2 cellular contexts compared by ENCODE assay signal in genomic region chr2:24986397-24986796, GRCh38.
TF ChIP-seq lines count a peak whose summit lies in the region.

No MANE protein-coding gene starts in this region.

TF ChIP-seq in IMR-90, 13 proteins besides CTCF, POLR2A, EP300 and RAD21:
- TF ChIP-seq CEBPB (IDR thresholded peaks at IDR 0.05; ENCODE audit: low read depth, low read length) (no peak), BHLHE40 (IDR thresholded peaks at IDR 0.05; ENCODE audit: low read depth, low read length) (no peak), RFX5 (IDR thresholded peaks at IDR 0.05; ENCODE audit: low read depth, low read length) (no peak), CHD1 (IDR thresholded peaks at IDR 0.05; ENCODE audit: low read depth, low read length) (no peak), USF2 (IDR thresholded peaks at IDR 0.05; ENCODE audit: low read depth, low read length) (no peak)

TF ChIP-seq in K562, 482 proteins besides CTCF, POLR2A, EP300 and RAD21:
- TF ChIP-seq HLTF (IDR thresholded peaks at IDR 0.05) = no peak
- TF ChIP-seq ILF3 (IDR thresholded peaks at IDR 0.05; ENCODE audit: borderline replicate concordance) = no peak
- peak; percentile 51; the same call in 1 of the 2 replicates for TF ChIP-seq NFIC (IDR thresholded peaks at IDR 0.05)
